In genomic region chr19:45862564-45863334, GRCh38 we compare ENCODE assay signal across 8 cellular contexts. TPM values are rescaled to one million over a fixed set of nuclear protein-coding genes. Genes with fewer than 3 reads are reported as not detected.
DNase-seq lines count a peak whose midpoint lies in the region; ATAC-seq and TF ChIP-seq lines count a peak whose summit lies in the region.

SYMPK (minus strand) TSS chr19:45863147; CDS start chr19:45854495, 8,652 bp downstream.

- peaks cover 0 to 33% (median 25%) of the 10 kb centered on the region in 9 donors for H3K4me1 ChIP-seq in heart right ventricle
- peaks cover 16% of the 10 kb centered on the region for H3K4me1 ChIP-seq in upper lobe of right lung

- WGBS in heart right ventricle, 2 donors = 0 to 1% methylated on average over 60 to 65 of the region's 65 CpGs

- H3K4me3 ChIP-seq in heart right ventricle = peak within 1 kb of the TSS; percentile 84 to 100 (median 88)
- peak within 1 kb of the TSS; percentile 97 for H3K4me3 ChIP-seq in upper lobe of right lung

- in situ Hi-C loops in GM13976 (cut with MboI; ENCODE audit: low sequenced_read_pairs, unreplicated experiment) = no loop called here

- peaks cover 0 to 31% (median 23%) of the 10 kb centered on the region in 7 donors for H3K27me3 ChIP-seq in heart right ventricle
- peaks cover 16% of the 10 kb centered on the region for H3K27me3 ChIP-seq in upper lobe of right lung

- no peak for TF ChIP-seq CTCF in GM13976 (IDR thresholded peaks at IDR 0.05; ENCODE audit: borderline replicate concordance, control extremely low read depth, extremely low read depth, insufficient read depth, missing control alignments)
- TF ChIP-seq CTCF in heart right ventricle (IDR thresholded peaks at IDR 0.05) = no peak
- TF ChIP-seq CTCF in upper lobe of right lung (IDR thresholded peaks at IDR 0.05) = no peak

- peaks cover 22% of the 10 kb centered on the region for H3K4me1 Mint-ChIP-seq in T-helper 1 cell treated with Interleukin-12 subunit alpha and Interleukin-12 subunit beta and Interleukin-4 antibody, amounts not matched to agents 30 μg/mL and 1 μg/mL, for 36 hours (ENCODE audit: low read depth)

- H3K36me3 Mint-ChIP-seq in T-helper 1 cell treated with Interleukin-12 subunit alpha and Interleukin-12 subunit beta and Interleukin-4 antibody, amounts not matched to agents 30 μg/mL and 1 μg/mL, for 36 hours (ENCODE audit: low read depth) = peaks cover 15% of the 10 kb centered on the region

- ATAC-seq in HG02870 (IDR thresholded peaks at IDR 0.05; ENCODE audit: unreplicated experiment) (peak; percentile 91), heart right ventricle (peak; percentile 99 to 100 (median 99)), upper lobe of right lung (peak; percentile 98)

- DNase-seq in GM13976 (ENCODE audit: low spot score) (peak; percentile 100), NCI-H1694 (lab: John Stamatoyannopoulos, UW) (peak; percentile 97), amniotic stem cell (lab: John Stamatoyannopoulos, UW) (peak; percentile 96), heart right ventricle (peak; percentile 99), posterior vena cava (ENCODE audit: low spot score) (peak; percentile 100), upper lobe of right lung (peak; percentile 99)

- peaks cover 48% of the 10 kb centered on the region for H3K27me3 Mint-ChIP-seq in T-helper 1 cell treated with Interleukin-12 subunit alpha and Interleukin-12 subunit beta and Interleukin-4 antibody, amounts not matched to agents 30 μg/mL and 1 μg/mL, for 36 hours (ENCODE audit: low read depth)

- H3K36me3 ChIP-seq in heart right ventricle (peaks cover 0 to 42% (median 0%) of the 10 kb centered on the region in 9 donors), upper lobe of right lung (peaks cover 28% of the 10 kb centered on the region)

- peak within 1 kb of the TSS; percentile 96 for H3K4me3 Mint-ChIP-seq in T-helper 1 cell treated with Interleukin-12 subunit alpha and Interleukin-12 subunit beta and Interleukin-4 antibody, amounts not matched to agents 30 μg/mL and 1 μg/mL, for 36 hours

- H3K9me3 ChIP-seq in heart right ventricle (no peaks in the 10 kb centered on the region), upper lobe of right lung (no peaks in the 10 kb centered on the region)

- H3K9me3 Mint-ChIP-seq in T-helper 1 cell treated with Interleukin-12 subunit alpha and Interleukin-12 subunit beta and Interleukin-4 antibody, amounts not matched to agents 30 μg/mL and 1 μg/mL, for 36 hours = no peaks in the 10 kb centered on the region

- intact Hi-C loops in heart right ventricle (cut with DNase I) = loop anchor here in 2 of 10 donors (1.0 to 5.0 kb wide), 2 partner anchors 24 to 135 kb away; partner anchors contain the start of genes CCDC61 (in 1 of the 2) and IRF2BP1 (in 1 of the 2)
- intact Hi-C loops in posterior vena cava (cut with DNase I) = no loop called here
- intact Hi-C loops in upper lobe of right lung (cut with DNase I) = no loop called here

- peak within 1 kb of the TSS; percentile 94 for H3K27ac Mint-ChIP-seq in T-helper 1 cell treated with Interleukin-12 subunit alpha and Interleukin-12 subunit beta and Interleukin-4 antibody, amounts not matched to agents 30 μg/mL and 1 μg/mL, for 36 hours

- H3K27ac ChIP-seq in heart right ventricle = peak within 1 kb of the TSS; percentile 76 to 96 (median 90)
- H3K27ac ChIP-seq in upper lobe of right lung = peak within 1 kb of the TSS; percentile 90

RNA-seq across cellular contexts. Expression of gene SYMPK, which starts in this region (rescaled TPM):
- 10 to 100 TPM; 22.4 to 45.0 (median 33.0) TPM for total RNA-seq in heart right ventricle
- polyA plus RNA-seq in heart right ventricle = 10 to 100 TPM; 30.5 to 75.0 TPM
- total RNA-seq in posterior vena cava = 10 to 100 TPM; 41.2 to 44.6 TPM
- total RNA-seq in upper lobe of right lung = 70.6 TPM

Comparison
In these comparisons a context has a peak if more than half of its experiments do, and no peak if none do; other contexts are left out.
1. Peak in every context shown above with its lines: DNase-seq, ATAC-seq, H3K4me3 ChIP-seq and H3K27ac ChIP-seq.